Comparison of ENCODE assay signal across 8 cellular contexts in the genomic region with DNA sequence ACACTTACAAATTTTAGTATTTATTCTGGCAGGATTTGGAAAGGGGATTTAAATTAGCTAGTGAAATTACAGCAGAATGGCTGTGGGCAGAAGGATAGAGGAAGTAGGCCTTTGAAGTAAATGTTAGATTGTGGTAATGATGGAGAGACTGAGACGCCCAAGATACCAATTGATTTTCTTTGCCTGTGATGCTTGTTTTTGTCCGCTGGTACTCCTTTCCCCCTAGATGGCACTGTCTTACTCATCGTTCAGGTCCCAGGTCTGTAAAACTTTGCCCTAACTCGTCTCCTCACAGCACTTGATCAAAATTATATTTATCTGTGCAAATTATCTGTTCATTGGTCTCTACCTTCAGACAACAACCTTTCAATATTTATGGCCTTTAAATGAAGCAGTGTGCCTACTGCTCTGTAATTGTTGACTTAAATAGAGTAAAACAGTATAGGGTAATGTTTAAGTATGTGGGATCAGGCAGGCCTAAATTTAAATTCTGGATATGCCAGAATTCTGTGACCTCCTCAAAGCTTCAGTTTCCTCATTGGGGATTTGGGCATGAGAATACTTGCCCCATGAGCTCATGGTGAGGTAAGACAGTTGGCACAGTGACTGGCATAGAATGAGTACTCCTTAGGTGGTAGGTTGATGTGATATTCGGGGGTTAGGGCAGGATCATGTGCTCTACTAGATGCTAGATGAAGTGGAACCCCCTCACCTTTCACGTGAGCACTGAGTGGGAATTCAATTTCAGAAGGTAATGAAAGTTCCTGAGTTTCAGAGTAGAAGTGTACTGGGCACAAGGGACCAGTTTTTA. TPM values are rescaled to one million over a fixed set of nuclear protein-coding genes. Genes with fewer than 3 reads are reported as not detected.
DNase-seq lines count a peak whose midpoint lies in the region; ATAC-seq and TF ChIP-seq lines count a peak whose summit lies in the region.

No MANE protein-coding gene starts in this region.

- CTCF ChIA-PET in activated CD8-positive, alpha-beta T cell treated with anti-CD3 and anti-CD28 coated beads for 36 hours (lab: Charles Lee) = interaction anchor here (0.6 to 2.3 kb wide), 18 partner anchors 8 to 937 kb away, joined by 3 to 18 read pairs (median 4); no protein-coding TSS in a partner anchor

- DNase-seq in stimulated activated CD4-positive, alpha-beta T cell treated with anti-CD3 and anti-CD28 coated beads, Interleukin-2, amount 100 ng/mL, for 4 hours (ENCODE audit: low read depth) = peak; percentile 14
- DNase-seq in stimulated activated CD4-positive, alpha-beta T cell treated with anti-CD3 and anti-CD28 coated beads, Interleukin-4, amount 100 ng/mL, for 1 hour = no peak
- DNase-seq in HCEC 1CT (peak; percentile 19), iPS-NIHi7 (ENCODE audit: extremely low spot score) (peak; percentile 60), DMS53 treated with DMSO at 0.1 percent for 48 hours (lab: John Stamatoyannopoulos, UW; ENCODE audit: unreplicated experiment) (no peak), T1000 (lab: John Stamatoyannopoulos, UW) (no peak)
- DNase-seq in activated CD8-positive, alpha-beta T cell treated with anti-CD3 and anti-CD28 coated beads for 36 hours = peak; percentile 43

- no peaks in the 10 kb centered on the region for H3K27me3 Mint-ChIP-seq in activated CD8-positive, alpha-beta T cell treated with anti-CD3 and anti-CD28 coated beads for 36 hours

- H3K36me3 Mint-ChIP-seq in activated CD8-positive, alpha-beta T cell treated with anti-CD3 and anti-CD28 coated beads for 36 hours (ENCODE audit: low read depth) = peaks cover 16% of the 10 kb centered on the region

- peak; percentile 64 for TF ChIP-seq CTCF in LNCAP (IDR thresholded peaks at IDR 0.05)
- peak; percentile 59 for TF ChIP-seq CTCF in activated CD8-positive, alpha-beta T cell treated with anti-CD3 and anti-CD28 coated beads for 36 hours (IDR thresholded peaks at IDR 0.05)

- H3K27ac Mint-ChIP-seq in activated CD8-positive, alpha-beta T cell treated with anti-CD3 and anti-CD28 coated beads for 36 hours = peak overlapping the region; percentile 83

- intact Hi-C loops in activated CD8-positive, alpha-beta T cell treated with anti-CD3 and anti-CD28 coated beads for 36 hours (cut with micrococcal nuclease) = loop anchor here (5.0 kb wide), 1 partner anchor 55 kb away; no protein-coding TSS in a partner anchor

- ATAC-seq in activated CD8-positive, alpha-beta T cell treated with anti-CD3 and anti-CD28 coated beads for 36 hours = peak; percentile 88

- H3K4me1 Mint-ChIP-seq in activated CD8-positive, alpha-beta T cell treated with anti-CD3 and anti-CD28 coated beads for 36 hours (ENCODE audit: low read depth) = peaks cover 66% of the 10 kb centered on the region

- H3K4me3 Mint-ChIP-seq in activated CD8-positive, alpha-beta T cell treated with anti-CD3 and anti-CD28 coated beads for 36 hours = no peak overlapping the region

- POLR2A ChIA-PET in activated CD8-positive, alpha-beta T cell treated with anti-CD3 and anti-CD28 coated beads for 36 hours (lab: Charles Lee) = interaction anchor here (0.9 to 1.5 kb wide), 3 partner anchors 10 to 90 kb away, joined by 3 to 4 read pairs (median 3); no protein-coding TSS in a partner anchor

- H3K9me3 Mint-ChIP-seq in activated CD8-positive, alpha-beta T cell treated with anti-CD3 and anti-CD28 coated beads for 36 hours = no peaks in the 10 kb centered on the region

RNA-seq across cellular contexts. Expression of a gene that starts 14.7 kb away (rescaled TPM):
- 10 to 100 TPM; 33.9 to 38.9 TPM for total RNA-seq in activated CD8-positive, alpha-beta T cell treated with anti-CD3 and anti-CD28 coated beads for 36 hours

RNA-seq across cellular contexts. Expression of a gene that starts 50.7 kb away (rescaled TPM):
- total RNA-seq in activated CD8-positive, alpha-beta T cell treated with anti-CD3 and anti-CD28 coated beads for 36 hours = 100 to 1,000 TPM; 156 to 159 TPM

Comparison
In these comparisons a context has a peak if more than half of its experiments do, and no peak if none do; other contexts are left out.
1. DNase-seq: peak in stimulated activated CD4-positive, alpha-beta T cell treated with anti-CD3 and anti-CD28 coated beads, Interleukin-2, amount 100 ng/mL, for 4 hours (single experiment), HCEC 1CT (single experiment), activated CD8-positive, alpha-beta T cell treated with anti-CD3 and anti-CD28 coated beads for 36 hours (single experiment) and iPS-NIHi7 (single experiment); none in stimulated activated CD4-positive, alpha-beta T cell treated with anti-CD3 and anti-CD28 coated beads, Interleukin-4, amount 100 ng/mL, for 1 hour (single experiment), DMS53 treated with DMSO at 0.1 percent for 48 hours (single experiment) and T1000 (single experiment).